Comparison of ENCODE assay signal across 15 cellular contexts in the genomic region with DNA sequence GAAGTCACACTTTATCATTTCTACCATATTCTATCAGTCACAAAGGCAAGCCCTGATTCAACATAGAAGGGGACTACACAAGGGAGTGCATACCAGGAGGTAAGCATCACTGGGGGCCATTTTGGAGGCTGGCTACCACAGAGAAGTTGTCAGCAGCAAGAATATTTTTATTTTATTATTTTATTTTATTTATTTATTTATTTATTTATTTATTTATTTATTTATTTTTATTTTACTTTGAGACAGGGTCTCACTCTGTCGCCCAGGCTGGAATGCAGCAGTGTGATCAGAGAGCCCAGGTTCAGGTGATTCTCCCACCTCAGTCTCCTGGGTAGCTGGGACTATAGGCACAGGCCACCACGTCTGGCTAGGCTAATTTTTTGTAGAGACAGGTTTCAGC. TPM values are rescaled to one million over a fixed set of nuclear protein-coding genes. Genes with fewer than 3 reads are reported as not detected.
A peak's percentile ranks its signal among the peaks of the same experiment; 100 is the strongest.
DNase-seq lines count a peak whose midpoint lies in the region; ATAC-seq, FAIRE-seq and TF ChIP-seq lines count a peak whose summit lies in the region.
"Had no signal": no experiment of that assay in that cellular context is flagged by ENCODE, and none has a peak within 500 bp of the region (broad histone marks: within the 10 kb centered on the region; RNA-seq: fewer than 3 reads in every experiment).

No MANE protein-coding gene starts in this region.

- no peak overlapping the region for H2BK120ac ChIP-seq in H1 (replicated peaks; ENCODE audit: low read depth, low read length)

- peaks cover 5% of the 10 kb centered on the region; the same call in 1 of the 2 replicates for H3K23me2 ChIP-seq in H1 (ENCODE audit: low read depth, low read length)

- no peak overlapping the region for H3K4ac ChIP-seq in H1 (replicated peaks; ENCODE audit: insufficient read length, low read depth, low read length)

- TF ChIP-seq CTCF in Panc1 (IDR thresholded peaks at IDR 0.05) (no peak), H1 (IDR thresholded peaks at IDR 0.05; ENCODE audit: control extremely low read depth in 1 of 3, insufficient read depth in 1 of 3, low read depth in 1 of 3, low read length in 3 of 3) (no peak), tibial nerve (IDR thresholded peaks at IDR 0.05) (no peak), GM13976 (IDR thresholded peaks at IDR 0.05; ENCODE audit: borderline replicate concordance, control extremely low read depth, extremely low read depth, insufficient read depth, missing control alignments) (no peak)

- H3K79me1 ChIP-seq in H1 (ENCODE audit: low read depth, low read length), result peaks cover under 1% of the 10 kb centered on the region; the same call in 1 of the 2 replicates

- H2BK15ac ChIP-seq in H1 (ENCODE audit: low read length), result 0 out of 2 replicates have a peak overlapping the region, but pooled peaks have one; percentile 32

- H2AFZ ChIP-seq in H1 (ENCODE audit: low read length), result no peak overlapping the region

- peaks cover 32% of the 10 kb centered on the region for H3K4me1 ChIP-seq in Panc1 (ENCODE audit: control insufficient read depth, insufficient read depth, low read length)
- peaks cover 6 to 15% (median 10%) of the 10 kb centered on the region in 4 experiments; a peak in 6 of 7 replicates for H3K4me1 ChIP-seq in H1 (replicated peaks in 1 of 4; ENCODE audit: control insufficient read depth in 3 of 4, insufficient read depth in 4 of 4, low read length in 3 of 4)
- peaks cover 0 to 41% (median 21%) of the 10 kb centered on the region in 4 donors for H3K4me1 ChIP-seq in tibial nerve

- H3K56ac ChIP-seq in H1 (replicated peaks; ENCODE audit: insufficient read length, low read depth, low read length), result no peak overlapping the region

- H3K27ac Mint-ChIP-seq in activated CD4-positive, alpha-beta memory T cell treated with anti-CD3 and anti-CD28 coated beads for 36 hours, result peak overlapping the region; percentile 58
- H3K27ac Mint-ChIP-seq in activated CD4-positive, alpha-beta memory T cell treated with anti-CD3 and anti-CD28 coated beads, Interleukin-2, amount 10 ng/mL, durations not matched to agents 7 days and 5 days, result no peak overlapping the region
- H3K27ac Mint-ChIP-seq: HFFc6 had no signal

- H3K79me2 ChIP-seq in H1 (ENCODE audit: control insufficient read depth in 1 of 2, insufficient read depth in 2 of 2, low read length in 2 of 2), result peaks cover 1 to 15% of the 10 kb centered on the region in 2 experiments; a peak in 2 of 4 replicates

- H3K36me3 Mint-ChIP-seq in activated CD4-positive, alpha-beta memory T cell treated with anti-CD3 and anti-CD28 coated beads for 36 hours, result no peaks in the 10 kb centered on the region
- peaks cover 3% of the 10 kb centered on the region for H3K36me3 Mint-ChIP-seq in activated CD4-positive, alpha-beta memory T cell treated with anti-CD3 and anti-CD28 coated beads, Interleukin-2, amount 10 ng/mL, durations not matched to agents 7 days and 5 days (ENCODE audit: low read depth)

- POLR2A ChIA-PET in activated CD4-positive, alpha-beta memory T cell treated with anti-CD3 and anti-CD28 coated beads for 36 hours (lab: Charles Lee), result interaction anchor here (0.9 kb wide), 1 partner anchor 9 kb away, joined by 4 read pairs; no protein-coding TSS in a partner anchor
- POLR2A ChIA-PET in activated CD4-positive, alpha-beta memory T cell treated with anti-CD3 and anti-CD28 coated beads, Interleukin-2, amount 10 ng/mL, durations not matched to agents 7 days and 5 days (lab: Charles Lee), result interaction anchor here (1.5 to 2.0 kb wide), 2 partner anchors 8 to 12 kb away, joined by 4 to 5 read pairs; no protein-coding TSS in a partner anchor
- POLR2A ChIA-PET in Panc1 (lab: Charles Lee), result interaction anchor here (0.9 kb wide), 1 partner anchor 111 kb away, joined by 3 read pairs; no protein-coding TSS in a partner anchor
- POLR2A ChIA-PET in H1 (lab: Charles Lee; ENCODE audit: partially characterized antibody), result interaction anchor here (0.7 to 15.4 kb wide), 5 partner anchors 10 to 276 kb away, joined by 3 to 233 read pairs (median 3); a partner anchor contains a TSS

- no peak overlapping the region for H2AK5ac ChIP-seq in H1 (ENCODE audit: low read depth, low read length)

- peak overlapping the region; percentile 38; the same call in 1 of the 2 replicates for H2BK5ac ChIP-seq in H1 (ENCODE audit: low read depth, low read length)

- H4K5ac ChIP-seq in H1 (ENCODE audit: insufficient read length, low read depth, low read length), result no peak overlapping the region

- FAIRE-seq in H1 (lab: Jason Lieb, UNC), result no peak
- FAIRE-seq: H54 had no signal

- H3K4me3 Mint-ChIP-seq in activated CD4-positive, alpha-beta memory T cell treated with anti-CD3 and anti-CD28 coated beads for 36 hours, result no peak overlapping the region
- no peak overlapping the region for H3K4me3 Mint-ChIP-seq in activated CD4-positive, alpha-beta memory T cell treated with anti-CD3 and anti-CD28 coated beads, Interleukin-2, amount 10 ng/mL, durations not matched to agents 7 days and 5 days
- H3K4me3 Mint-ChIP-seq: HFFc6 had no signal

- H3K4me1 Mint-ChIP-seq in activated CD4-positive, alpha-beta memory T cell treated with anti-CD3 and anti-CD28 coated beads for 36 hours (ENCODE audit: low read depth), result peaks cover 34% of the 10 kb centered on the region
- H3K4me1 Mint-ChIP-seq in activated CD4-positive, alpha-beta memory T cell treated with anti-CD3 and anti-CD28 coated beads, Interleukin-2, amount 10 ng/mL, durations not matched to agents 7 days and 5 days, result peaks cover 45% of the 10 kb centered on the region

- no peaks in the 10 kb centered on the region for H3K27me3 ChIP-seq in Panc1 (ENCODE audit: control insufficient read depth, insufficient read depth, low read length)
- H3K27me3 ChIP-seq in H1 (replicated peaks in 1 of 4; ENCODE audit: control insufficient read depth in 3 of 4, extremely low read depth in 1 of 4, insufficient read depth in 3 of 4, low read length in 3 of 4), result no peaks in the 10 kb centered on the region
- no peaks in the 10 kb centered on the region for H3K27me3 ChIP-seq in tibial nerve
- H3K27me3 ChIP-seq: BLaER1 had no signal

- H3K4me3 ChIP-seq in Panc1 (ENCODE audit: low read depth in 2 of 2, low read length in 2 of 2) (no peak overlapping the region), H1 (ENCODE audit: extremely low read depth in 1 of 4, insufficient read depth in 2 of 4, low read depth in 3 of 4, low read length in 4 of 4) (no peak overlapping the region), tibial nerve (no peak overlapping the region)
- H3K4me3 ChIP-seq: BLaER1 had no signal

- no peak overlapping the region for H3K23ac ChIP-seq in H1 (ENCODE audit: insufficient read length)

- no peak overlapping the region for H4K8ac ChIP-seq in H1 (ENCODE audit: extremely low read depth, insufficient read depth, low read length)

- TF ChIP-seq EP300 in H1 (IDR thresholded peaks at IDR 0.05; ENCODE audit: borderline replicate concordance in 1 of 2, low read depth in 2 of 2, low read length in 2 of 2) (no peak), tibial nerve (IDR thresholded peaks at IDR 0.05) (no peak)

- no peak overlapping the region for H3K14ac ChIP-seq in H1 (ENCODE audit: insufficient read length)

- no peaks in the 10 kb centered on the region for H3K27me3 Mint-ChIP-seq in activated CD4-positive, alpha-beta memory T cell treated with anti-CD3 and anti-CD28 coated beads for 36 hours
- H3K27me3 Mint-ChIP-seq in activated CD4-positive, alpha-beta memory T cell treated with anti-CD3 and anti-CD28 coated beads, Interleukin-2, amount 10 ng/mL, durations not matched to agents 7 days and 5 days, result no peaks in the 10 kb centered on the region

- intact Hi-C loops in activated CD4-positive, alpha-beta memory T cell treated with anti-CD3 and anti-CD28 coated beads for 36 hours (cut with micrococcal nuclease), result loop anchor here (5.0 kb wide), 1 partner anchor 1163 kb away; a partner anchor contains a TSS
- intact Hi-C loops in Panc1 (cut with micrococcal nuclease; ENCODE audit: unreplicated experiment), result no loop called here

- no peak overlapping the region for H3K4me2 ChIP-seq in H1 (ENCODE audit: insufficient read depth in 1 of 2, low read depth in 2 of 2, low read length in 2 of 2)
- H3K4me2 ChIP-seq: BLaER1 had no signal

- CTCF ChIA-PET in activated CD4-positive, alpha-beta memory T cell treated with anti-CD3 and anti-CD28 coated beads for 36 hours (lab: Charles Lee), result no interaction called here
- CTCF ChIA-PET in activated CD4-positive, alpha-beta memory T cell treated with anti-CD3 and anti-CD28 coated beads, Interleukin-2, amount 10 ng/mL, durations not matched to agents 7 days and 5 days (lab: Charles Lee), result no interaction called here
- CTCF ChIA-PET in Panc1 (lab: Charles Lee), result no interaction called here
- CTCF ChIA-PET in H1 (lab: Charles Lee; ENCODE audit: partially characterized antibody), result interaction anchor here (2.1 kb wide), 1 partner anchor 296 kb away, joined by 5 read pairs; no protein-coding TSS in a partner anchor

- H2BK20ac ChIP-seq in H1 (ENCODE audit: low read length), result peak overlapping the region; percentile 27

- H3K9me3 ChIP-seq in Panc1 (ENCODE audit: control insufficient read depth, insufficient read depth, low read depth, low read length), result no peaks in the 10 kb centered on the region
- peaks cover 0 to 3% of the 10 kb centered on the region in 2 experiments; a peak in 1 of 4 replicates for H3K9me3 ChIP-seq in H1 (ENCODE audit: insufficient read depth in 2 of 2, low read depth in 1 of 2, low read length in 1 of 2)
- H3K9me3 ChIP-seq in tibial nerve, result no peaks in the 10 kb centered on the region
- H3K9me3 ChIP-seq: BLaER1 had no signal

- ATAC-seq in Panc1 (no peak), esophagus mucosa (no peak)

- BruUV-seq in Panc1 (replicated peaks; lab: Mats Ljungman, UMichigan), result no TSS peak

- TF ChIP-seq POLR2A in H1 (IDR thresholded peaks at IDR 0.05; ENCODE audit: control extremely low read depth in 1 of 2, low read depth in 2 of 2, low read length in 2 of 2) (no peak), tibial nerve (IDR thresholded peaks at IDR 0.05) (no peak)

- H3K27ac ChIP-seq in Panc1 (ENCODE audit: low read length) (peak overlapping the region; percentile 95), H1 (ENCODE audit: low read depth, low read length) (no peak overlapping the region), tibial nerve (peak overlapping the region in 3 of 4 donors; percentile 99 to 100 (median 99))
- H3K27ac ChIP-seq: 22Rv1, BLaER1 had no signal

- TF ChIP-seq RAD21 in H1 (IDR thresholded peaks at IDR 0.05 in 1 of 2, conservative IDR thresholded peaks at IDR 0.05 in 1 of 2; ENCODE audit: low read depth in 2 of 2, low read length in 2 of 2), result no peak

- no peak overlapping the region for H4K91ac ChIP-seq in H1 (replicated peaks; ENCODE audit: insufficient read length, low read length)

- WGBS in H1 (ENCODE audit: extremely low coverage in 1 of 2, insufficient coverage in 1 of 2, insufficient read length in 1 of 2, insufficient replicate concordance in 2 of 2, low coverage in 1 of 2, low lambda C conversion rate in 2 of 2, missing lambda C conversion rate in 1 of 2), 2 experiments, result 87% methylated on average over 2 of the region's 2 CpGs; no CpG with 5 or more reads in 1 of the 2 experiments
- WGBS in tibial nerve, 2 donors, result 48 to 53% methylated on average over 2 of the region's 2 CpGs

- no peaks in the 10 kb centered on the region for H3K9me3 Mint-ChIP-seq in activated CD4-positive, alpha-beta memory T cell treated with anti-CD3 and anti-CD28 coated beads for 36 hours
- H3K9me3 Mint-ChIP-seq in activated CD4-positive, alpha-beta memory T cell treated with anti-CD3 and anti-CD28 coated beads, Interleukin-2, amount 10 ng/mL, durations not matched to agents 7 days and 5 days, result no peaks in the 10 kb centered on the region
- H3K9me3 Mint-ChIP-seq: HFFc6 had no signal

- H2BK12ac ChIP-seq in H1 (ENCODE audit: low read depth, low read length), result peak overlapping the region; percentile 46

- no peak overlapping the region for H3K18ac ChIP-seq in H1 (ENCODE audit: extremely low read depth, low read length)

- no peaks in the 10 kb centered on the region for H4K20me1 ChIP-seq in H1 (replicated peaks in 1 of 2; ENCODE audit: control insufficient read depth in 1 of 2, insufficient read depth in 2 of 2, low read length in 2 of 2)
- H4K20me1 ChIP-seq: BLaER1 had no signal

- in situ Hi-C loops in Panc1 (cut with HindIII; ENCODE audit: low pct_unique_long_range_greater_than_20kb, low sequenced_read_pairs), result no loop called here
- in situ Hi-C loops in GM13976 (cut with MboI; ENCODE audit: low sequenced_read_pairs, unreplicated experiment), result loop anchor here (10.0 kb wide), 1 partner anchor 284 kb away; no protein-coding TSS in a partner anchor

- H3K36me3 ChIP-seq in Panc1 (ENCODE audit: control insufficient read depth, insufficient read depth, low read length) (no peaks in the 10 kb centered on the region; the same call in 1 of the 2 replicates), H1 (ENCODE audit: control insufficient read depth in 2 of 4, insufficient read depth in 4 of 4, low read length in 3 of 4) (no peaks in the 10 kb centered on the region), tibial nerve (no peaks in the 10 kb centered on the region)
- H3K36me3 ChIP-seq: BLaER1 had no signal

- DNase-seq in activated CD4-positive, alpha-beta memory T cell treated with anti-CD3 and anti-CD28 coated beads for 36 hours, result no peak
- DNase-seq in activated CD4-positive, alpha-beta memory T cell treated with anti-CD3 and anti-CD28 coated beads, Interleukin-2, amount 10 ng/mL, durations not matched to agents 7 days and 5 days, result no peak
- DNase-seq in Panc1 (ENCODE audit: low read depth, low spot score) (no peak), H1 (ENCODE audit: low read depth in 1 of 2, low spot score in 2 of 2) (no peak), tibial nerve (ENCODE audit: low spot score in 2 of 2) (no peak), RPMI8226 (no peak), GM13976 (ENCODE audit: low spot score) (no peak)
- DNase-seq: AML-193, DMS53, GF-D8, HFFc6 had no signal

- H3K9ac ChIP-seq in H1 (replicated peaks in 1 of 4; ENCODE audit: extremely low read depth in 1 of 4, low read depth in 3 of 4, low read length in 3 of 4), result no peak overlapping the region
- H3K9ac ChIP-seq: BLaER1 had no signal

RNA-seq across cellular contexts. Expression of a gene that starts 7.8 kb away (rescaled TPM):
- total RNA-seq in activated CD4-positive, alpha-beta memory T cell treated with anti-CD3 and anti-CD28 coated beads for 36 hours, result 100 to 1,000 TPM; 173 to 187 TPM
- 100 to 1,000 TPM; 265 to 267 TPM for total RNA-seq in activated CD4-positive, alpha-beta memory T cell treated with anti-CD3 and anti-CD28 coated beads, Interleukin-2, amount 10 ng/mL, durations not matched to agents 7 days and 5 days
- total RNA-seq in Panc1 (2021; ENCODE audit: unreplicated experiment) (341 TPM), tibial nerve (100 to 1,000 TPM; 368 to 440 (median 381) TPM), esophagus mucosa (245 TPM)
- polyA plus RNA-seq in Panc1 (2012; ENCODE audit: insufficient read length), result 122 TPM
- 620 and 684 TPM in 2 replicates for total RNA-seq in H1 (2021; fragmentation: NEBNext Ultra II Directional; extraction: Animal tissue kit (Norgen Biotek cat#: 25700))
- polyA plus RNA-seq in H1 (2011; rRNA removed), result 163 and 245 TPM in 2 replicates
- polyA plus RNA-seq in H1 (2011; cell fraction: cytosol; rRNA removed), result 172 TPM
- 187 TPM for polyA plus RNA-seq in H1 (2011; cell fraction: nucleus; rRNA removed)
- 133 to 299 TPM (median 236 TPM) in 4 replicates for polyA plus RNA-seq in H1 (2012, experiment 1 of 2)
- 17.4 TPM for polyA plus RNA-seq in H1 (2012, experiment 2 of 2)
- 830 TPM for polyA plus RNA-seq in H1 (2013, experiment 1 of 2)
- polyA plus RNA-seq in H1 (2013, experiment 2 of 2), result 877 TPM
- polyA minus RNA-seq in H1 (2011; rRNA and poly(A)+ RNA removed), result 313 and 345 TPM in 2 replicates
- 195 TPM for polyA minus RNA-seq in H1 (2011; cell fraction: cytosol; rRNA and poly(A)+ RNA removed)
- polyA minus RNA-seq in H1 (2011; cell fraction: nucleus; rRNA and poly(A)+ RNA removed), result 474 TPM
